Comparison of ENCODE assay signal across 1 cellular context in genomic region chr4:182144621-182145359, GRCh38.
TF ChIP-seq lines count a peak whose summit lies in the region.

No MANE protein-coding gene starts in this region.

TF ChIP-seq in HEK293, 187 proteins besides CTCF, POLR2A, EP300 and RAD21 (continued from another document):
- TF ChIP-seq ZBTB10 (tag by site-specific recombination; IDR thresholded peaks at IDR 0.05) (peak; percentile 49; the same call in 1 of the 2 replicates), ZNF391 (tag by site-specific recombination; IDR thresholded peaks at IDR 0.05; ENCODE audit: borderline replicate concordance, low read depth) (no peak), ZNF335 (tag by site-specific recombination; conservative IDR thresholded peaks at IDR 0.05) (peak; percentile 90), ZBTB20 (tag by site-specific recombination; IDR thresholded peaks at IDR 0.05) (peak; percentile 37; the same call in 1 of the 2 replicates), GLIS2 (tag by site-specific recombination; IDR thresholded peaks at IDR 0.05) (peak; percentile 79), ZFHX2 (tag by site-specific recombination; conservative IDR thresholded peaks at IDR 0.05) (peak; percentile 73)
- TF ChIP-seq, protein P1, sequence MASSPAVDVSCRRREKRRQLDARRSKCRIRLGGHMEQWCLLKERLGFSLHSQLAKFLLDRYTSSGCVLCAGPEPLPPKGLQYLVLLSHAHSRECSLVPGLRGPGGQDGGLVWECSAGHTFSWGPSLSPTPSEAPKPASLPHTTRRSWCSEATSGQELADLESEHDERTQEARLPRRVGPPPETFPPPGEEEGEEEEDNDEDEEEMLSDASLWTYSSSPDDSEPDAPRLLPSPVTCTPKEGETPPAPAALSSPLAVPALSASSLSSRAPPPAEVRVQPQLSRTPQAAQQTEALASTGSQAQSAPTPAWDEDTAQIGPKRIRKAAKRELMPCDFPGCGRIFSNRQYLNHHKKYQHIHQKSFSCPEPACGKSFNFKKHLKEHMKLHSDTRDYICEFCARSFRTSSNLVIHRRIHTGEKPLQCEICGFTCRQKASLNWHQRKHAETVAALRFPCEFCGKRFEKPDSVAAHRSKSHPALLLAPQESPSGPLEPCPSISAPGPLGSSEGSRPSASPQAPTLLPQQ (tag by site-specific recombination; IDR thresholded peaks at IDR 0.05) = no peak
